22 cellular contexts compared by ENCODE assay signal in the genomic region with DNA sequence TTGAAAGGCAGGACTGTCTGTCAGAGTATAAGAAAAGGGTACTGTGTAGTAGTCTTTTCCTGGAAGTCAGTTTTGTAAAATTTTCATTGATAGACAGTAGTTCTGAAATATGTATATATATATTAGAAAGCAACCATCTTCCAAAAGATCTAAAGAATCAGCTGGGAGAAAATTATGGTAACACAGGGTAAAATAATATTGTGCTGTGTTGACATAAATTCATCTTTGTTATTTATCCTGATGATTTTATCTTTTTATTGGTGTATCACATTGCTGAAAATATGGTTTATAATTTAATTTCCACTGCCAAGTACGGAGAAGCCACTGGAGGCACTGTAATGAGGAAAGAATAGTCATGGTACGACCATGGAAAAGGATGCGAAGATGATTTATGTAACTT.
DNase-seq lines count a peak whose midpoint lies in the region; ATAC-seq, FAIRE-seq and TF ChIP-seq lines count a peak whose summit lies in the region.
"Had no signal": no experiment of that assay in that cellular context is flagged by ENCODE, and none has a peak within 500 bp of the region (broad histone marks: within the 10 kb centered on the region; RNA-seq: fewer than 3 reads in every experiment).

No MANE protein-coding gene starts in this region.

- TF ChIP-seq CTCF in SK-N-SH (IDR thresholded peaks at IDR 0.05): peak; percentile 25
- 0 out of 2 replicates have a peak, but pooled peaks have one; percentile 12 for TF ChIP-seq CTCF in LNCaP clone FGC (IDR thresholded peaks at IDR 0.05; ENCODE audit: control insufficient read depth, extremely low read depth, insufficient read depth)
- TF ChIP-seq CTCF in K562 (IDR thresholded peaks at IDR 0.05 in 2 of 3, conservative IDR thresholded peaks at IDR 0.05 in 1 of 3; ENCODE audit: insufficient read depth in 2 of 3, low read depth in 1 of 3, low read length in 3 of 3): no peak
- TF ChIP-seq CTCF in gastroesophageal sphincter (IDR thresholded peaks at IDR 0.05): no peak

- no peaks in the 10 kb centered on the region for H3K9me2 ChIP-seq in SK-N-SH

- FAIRE-seq in K562 (lab: Jason Lieb, UNC): no peak
- FAIRE-seq: GM12891, GM19239, H1 had no signal

- H3K36me3 ChIP-seq in SK-N-SH (replicated peaks in 1 of 2; ENCODE audit: control insufficient read depth in 1 of 2, insufficient read depth in 2 of 2, low read length in 1 of 2) (no peaks in the 10 kb centered on the region), K562 (ENCODE audit: control insufficient read depth, insufficient read depth, low read length) (no peaks in the 10 kb centered on the region), gastroesophageal sphincter (no peaks in the 10 kb centered on the region)
- H3K36me3 ChIP-seq: BLaER1 treated with 17β-estradiol and CSF1 and Interleukin-3, amounts not matched to agents 10 nM and 100 nM had no signal

- H2AFZ ChIP-seq in SK-N-SH (ENCODE audit: low read depth): no peak overlapping the region
- no peak overlapping the region for H2AFZ ChIP-seq in K562 (ENCODE audit: low read depth, low read length)

- H3K27ac ChIP-seq in SK-N-SH (ENCODE audit: low read depth in 2 of 2, low read length in 1 of 2) (no peak overlapping the region), K562 (ENCODE audit: extremely low read depth, low read depth, low read length) (no peak overlapping the region), gastroesophageal sphincter (no peak overlapping the region)
- H3K27ac ChIP-seq: 22Rv1; BLaER1 treated with 17β-estradiol and CSF1 and Interleukin-3, amounts not matched to agents 10 nM and 100 nM; HL-60 had no signal

- H3K9ac ChIP-seq in SK-N-SH (no peak overlapping the region), K562 (ENCODE audit: insufficient read depth in 1 of 2, low read depth in 2 of 2, low read length in 2 of 2) (no peak overlapping the region)
- H3K9ac ChIP-seq: BLaER1 treated with 17β-estradiol and CSF1 and Interleukin-3, amounts not matched to agents 10 nM and 100 nM had no signal

- POLR2A ChIA-PET in SK-N-SH (lab: Yijun Ruan, JAX) (no interaction called here), K562 (lab: Yijun Ruan, JAX) (interaction anchor here (0.7 kb wide), 1 partner anchor 25 kb away, joined by 4 read pairs; no protein-coding TSS in a partner anchor)

- no peak for DNase-seq in SK-N-SH
- no peak for DNase-seq in LNCaP clone FGC (ENCODE audit: low read depth)
- DNase-seq in K562 (ENCODE audit: extremely low read depth in 1 of 4, low spot score in 3 of 4): no peak
- DNase-seq: CD4-positive, CD25-positive, alpha-beta regulatory T cell; CD8-positive, alpha-beta memory T cell; COR-L47; DMS 273 treated with DMSO at 0.1 percent for 48 hours; DMS53; DND-41; EL; H9; KG1 had no signal

- no peak for TF ChIP-seq EP300 in SK-N-SH (IDR thresholded peaks at IDR 0.05; ENCODE audit: borderline replicate concordance in 1 of 2, low read depth in 1 of 2, low read length in 1 of 2)
- no peak for TF ChIP-seq EP300 in K562 (IDR thresholded peaks at IDR 0.05; ENCODE audit: low read length)
- TF ChIP-seq EP300 in gastroesophageal sphincter (IDR thresholded peaks at IDR 0.05): no peak

- no peak for TF ChIP-seq POLR2A in K562 (conservative IDR thresholded peaks at IDR 0.05)
- no peak for TF ChIP-seq POLR2A in gastroesophageal sphincter (IDR thresholded peaks at IDR 0.05)

- TF ChIP-seq RAD21 in SK-N-SH (IDR thresholded peaks at IDR 0.05; ENCODE audit: low read length) (no peak), K562 (CRISPR knock-in tag; conservative IDR thresholded peaks at IDR 0.05 in 1 of 2, IDR thresholded peaks at IDR 0.05 in 1 of 2) (no peak)

- no TSS peak for BruUV-seq in K562 (replicated peaks; lab: Mats Ljungman, UMichigan)

- WGBS in SK-N-SH (ENCODE audit: low lambda C conversion rate): 32% methylated on average over 3 of the region's 3 CpGs
- 4% methylated on average over 3 of the region's 3 CpGs for WGBS in K562 (ENCODE audit: insufficient coverage, low coverage, missing lambda C conversion rate)
- WGBS in gastroesophageal sphincter (ENCODE audit: low coverage in 1 of 2), 2 donors: 63 to 78% methylated on average over 3 of the region's 3 CpGs

- H3K4me1 ChIP-seq in SK-N-SH (ENCODE audit: control insufficient read depth in 1 of 2, insufficient read depth in 2 of 2, low read depth in 1 of 2, low read length in 1 of 2) (no peaks in the 10 kb centered on the region), K562 (replicated peaks in 1 of 2; ENCODE audit: control insufficient read depth in 2 of 2, insufficient read depth in 2 of 2, low read length in 2 of 2) (no peaks in the 10 kb centered on the region), gastroesophageal sphincter (no peaks in the 10 kb centered on the region)
- H3K4me1 ChIP-seq: BLaER1 treated with 17β-estradiol and CSF1 and Interleukin-3, amounts not matched to agents 10 nM and 100 nM had no signal

- no peak overlapping the region for H3K4me3 ChIP-seq in SK-N-SH (ENCODE audit: low read depth in 2 of 2, low read length in 1 of 2)
- no peak overlapping the region for H3K4me3 ChIP-seq in LNCaP clone FGC (ENCODE audit: low read depth, low read length)
- H3K4me3 ChIP-seq in K562: no peak overlapping the region
- no peak overlapping the region for H3K4me3 ChIP-seq in gastroesophageal sphincter
- H3K4me3 ChIP-seq: BLaER1 treated with 17β-estradiol and CSF1 and Interleukin-3, amounts not matched to agents 10 nM and 100 nM had no signal

- CTCF ChIA-PET in SK-N-SH (lab: Yijun Ruan, JAX) (interaction anchor here (1.0 to 2.8 kb wide), 9 partner anchors 8 to 273 kb away, joined by 3 to 10 read pairs (median 4); no protein-coding TSS in a partner anchor), K562 (lab: Yijun Ruan, JAX; ENCODE audit: low intra/inter-chr PET ratio) (no interaction called here)

- intact Hi-C loops in K562 (cut with micrococcal nuclease): no loop called here

- no peaks in the 10 kb centered on the region for H3K9me1 ChIP-seq in K562 (ENCODE audit: control insufficient read depth, insufficient read depth, low read length)

- H3K9me3 ChIP-seq in SK-N-SH: no peaks in the 10 kb centered on the region
- no peaks in the 10 kb centered on the region for H3K9me3 ChIP-seq in K562 (replicated peaks; ENCODE audit: control insufficient read depth, insufficient read depth, low read depth, low read length)
- no peaks in the 10 kb centered on the region for H3K9me3 ChIP-seq in gastroesophageal sphincter
- H3K9me3 ChIP-seq: BLaER1 treated with 17β-estradiol and CSF1 and Interleukin-3, amounts not matched to agents 10 nM and 100 nM had no signal

- H4K20me1 ChIP-seq in SK-N-SH (ENCODE audit: insufficient read depth) (no peaks in the 10 kb centered on the region), K562 (replicated peaks; ENCODE audit: control insufficient read depth, insufficient read depth, low read length) (no peaks in the 10 kb centered on the region)
- H4K20me1 ChIP-seq: BLaER1 treated with 17β-estradiol and CSF1 and Interleukin-3, amounts not matched to agents 10 nM and 100 nM had no signal

- in situ Hi-C loops in K562 (cut with MboI): no loop called here

- H3K79me2 ChIP-seq in SK-N-SH (ENCODE audit: insufficient read depth): no peaks in the 10 kb centered on the region
- no peaks in the 10 kb centered on the region for H3K79me2 ChIP-seq in K562 (ENCODE audit: control insufficient read depth, insufficient read depth, low read length)

- H3K4me2 ChIP-seq in SK-N-SH: no peak overlapping the region
- no peak overlapping the region for H3K4me2 ChIP-seq in K562 (ENCODE audit: insufficient read depth, low read length)
- H3K4me2 ChIP-seq: BLaER1 treated with 17β-estradiol and CSF1 and Interleukin-3, amounts not matched to agents 10 nM and 100 nM had no signal

- ATAC-seq in SK-N-SH treated with all-trans-retinoic acid at 6 μM for 48 hours (no peak), K562 (no peak), HG03469 (IDR thresholded peaks at IDR 0.05; ENCODE audit: unreplicated experiment) (no peak), HG02678 (IDR thresholded peaks at IDR 0.05; ENCODE audit: unreplicated experiment) (no peak), gastroesophageal sphincter (no peak)

- H3F3A ChIP-seq in SK-N-SH (replicated peaks; ENCODE audit: insufficient read depth): no peaks in the 10 kb centered on the region

- H3K27me3 ChIP-seq in SK-N-SH (ENCODE audit: insufficient read depth): no peaks in the 10 kb centered on the region
- no peaks in the 10 kb centered on the region for H3K27me3 ChIP-seq in K562 (ENCODE audit: control insufficient read depth in 2 of 2, insufficient read depth in 2 of 2, low read length in 2 of 2)
- peaks cover 28% of the 10 kb centered on the region for H3K27me3 ChIP-seq in gastroesophageal sphincter
- H3K27me3 ChIP-seq: BLaER1 treated with 17β-estradiol and CSF1 and Interleukin-3, amounts not matched to agents 10 nM and 100 nM had no signal

TF ChIP-seq in SK-N-SH, 30 proteins besides CTCF, POLR2A, EP300 and RAD21 (continues in another document):
- TF ChIP-seq RXRA (IDR thresholded peaks at IDR 0.05; ENCODE audit: borderline replicate concordance, low read depth) (no peak), TEAD4 (IDR thresholded peaks at IDR 0.05; ENCODE audit: borderline replicate concordance, insufficient read depth) (no peak), EZH2phosphoT487 (IDR thresholded peaks at IDR 0.05; ENCODE audit: borderline replicate concordance, low read depth) (no peak)

TF ChIP-seq in SK-N-SH treated with all-trans-retinoic acid at 6 μM for 48 hours, 23 proteins besides CTCF, POLR2A, EP300 and RAD21 (continues in another document):
- no peak for TF ChIP-seq ZFP30 (CRISPR knock-in tag; IDR thresholded peaks at IDR 0.05)

TF ChIP-seq in K562, 482 proteins besides CTCF, POLR2A, EP300 and RAD21:
- no peak for TF ChIP-seq CBFA2T3 (IDR thresholded peaks at IDR 0.05)
- no peak for TF ChIP-seq ZNF639 (CRISPR knock-in tag; conservative IDR thresholded peaks at IDR 0.05 in 1 of 2, IDR thresholded peaks at IDR 0.05 in 1 of 2)
- peak; percentile 47; the same call in 1 of the 2 replicates for TF ChIP-seq ZNF316 (IDR thresholded peaks at IDR 0.05)
- TF ChIP-seq IFI16 (CRISPR knock-in tag; IDR thresholded peaks at IDR 0.05): no peak
- TF ChIP-seq, protein P1, sequence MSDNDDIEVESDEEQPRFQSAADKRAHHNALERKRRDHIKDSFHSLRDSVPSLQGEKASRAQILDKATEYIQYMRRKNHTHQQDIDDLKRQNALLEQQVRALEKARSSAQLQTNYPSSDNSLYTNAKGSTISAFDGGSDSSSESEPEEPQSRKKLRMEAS (CRISPR knock-in tag; IDR thresholded peaks at IDR 0.05): no peak
- TF ChIP-seq CCNT2 (IDR thresholded peaks at IDR 0.05; ENCODE audit: borderline replicate concordance, extremely low read depth, insufficient read length, low read depth, low read length): no peak

Comparison
In these comparisons a context has a peak if more than half of its experiments do, and no peak if none do; other contexts are left out.
1. CTCF ChIP-seq: peak in SK-N-SH (single experiment) and LNCaP clone FGC (single experiment); none in K562 (0 of 3) and gastroesophageal sphincter (0 of 4).
2. Of the 27 proteins assayed by ChIP-seq in both K562 and SK-N-SH: peak only in K562: none; only in SK-N-SH: CTCF; in both: none; in neither: 26.